ENCODE assay signal across 17 cellular contexts in the genomic region with DNA sequence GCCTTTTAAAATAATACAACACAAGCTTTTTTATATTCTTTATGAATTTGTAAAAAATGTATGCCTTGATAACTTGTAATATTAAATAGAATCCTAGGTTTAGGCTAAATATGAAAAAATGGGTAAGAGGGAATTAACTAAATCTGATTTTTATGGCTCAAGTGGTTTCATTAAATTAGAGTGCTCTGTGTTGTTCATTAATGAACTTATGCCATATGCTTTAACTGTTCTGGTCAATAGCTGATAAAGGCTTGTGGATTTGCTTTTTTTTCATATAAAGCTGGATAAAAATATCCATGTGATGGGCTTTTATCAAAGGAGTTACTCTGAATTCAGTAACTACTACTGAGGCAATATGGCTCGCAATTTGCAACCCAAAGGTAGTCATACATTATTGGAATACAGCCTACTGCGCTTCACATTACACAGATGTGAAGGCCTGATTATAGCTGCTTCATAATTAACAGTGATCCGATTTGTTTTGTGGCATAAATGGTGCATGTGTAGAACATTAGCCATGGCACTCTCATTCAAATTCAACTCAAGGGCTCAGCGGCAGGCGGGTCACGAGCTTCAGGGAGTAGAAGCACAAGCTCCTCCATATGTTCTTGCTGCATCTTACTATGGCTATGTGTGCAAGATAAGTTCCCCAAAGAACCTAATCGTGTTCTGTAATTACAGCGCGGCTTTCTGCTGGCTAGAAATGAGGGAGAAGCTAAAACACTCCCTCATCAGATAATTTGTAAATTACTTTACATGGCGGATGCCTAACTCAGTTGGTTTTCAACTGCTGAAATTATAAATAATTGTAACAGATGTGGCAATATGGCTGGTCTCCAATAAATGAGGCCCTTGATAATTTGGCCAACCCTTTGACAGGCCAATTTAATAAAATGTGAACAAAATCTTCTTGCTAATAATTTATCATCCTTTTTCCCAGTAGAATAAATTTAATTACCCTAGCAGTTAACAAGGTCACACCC.
"Had no signal": no experiment of that assay in that cellular context is flagged by ENCODE, and none has a peak within 500 bp of the region (broad histone marks: within the 10 kb centered on the region; RNA-seq: fewer than 3 reads in every experiment).

No MANE protein-coding gene starts in this region.

- DNase-seq: activated CD4-positive, alpha-beta T cell treated with anti-CD3 and anti-CD28 coated beads, Interleukin-2, amount 50 U/mL, for 4 hours; activated gamma-delta T cell; activated T-cell treated with anti-CD3 and anti-CD28 coated beads, Interleukin-2, amount 50 U/mL, for 72 hours; cerebellar nuclear complex; cortex of kidney; gastrocnemius medialis; heart left ventricle; left ventricle myocardium inferior; mammary epithelial cell; nephron progenitor cell; occipital lobe; posterior cingulate gyrus; stimulated activated naive CD8-positive, alpha-beta T cell treated with anti-CD3 and anti-CD28 coated beads, Interleukin-15, Interleukin-2, amounts not matched to agents 100 U/mL and 50 U/mL, for 24 hours; substantia nigra; tibial artery had no signal

- FAIRE-seq: urothelium cell line had no signal

- ATAC-seq: activated T-cell treated with anti-CD3 and anti-CD28 coated beads, Interleukin-2, amount 50 U/mL, for 72 hours; esophagus mucosa; gastrocnemius medialis; heart left ventricle; stimulated activated naive CD8-positive, alpha-beta T cell treated with anti-CD3 and anti-CD28 coated beads, Interleukin-15, Interleukin-2, amounts not matched to agents 100 U/mL and 50 U/mL, for 24 hours had no signal
